ENCODE assay signal across 8 cellular contexts in genomic region chr3:129892857-129893615, GRCh38. TPM values are rescaled to one million over a fixed set of nuclear protein-coding genes. Genes with fewer than 3 reads are reported as not detected.
DNase-seq lines count a peak whose midpoint lies in the region; ATAC-seq, FAIRE-seq and TF ChIP-seq lines count a peak whose summit lies in the region.

No MANE protein-coding gene starts in this region.

- FAIRE-seq in pancreas (lab: Jason Lieb, UNC) = no peak

- H3K9me3 Mint-ChIP-seq in CD14-positive monocyte = peaks cover 0 to 5% (median 0%) of the 10 kb centered on the region in 7 donors

- DNase-seq in CD14-positive monocyte (ENCODE audit: low spot score) = peak; percentile 50
- peak; percentile 38 to 83 for DNase-seq in PC-9
- peak; percentile 63 for DNase-seq in activated gamma-delta T cell treated with anti-CD3 and anti-CD28 coated beads, Interleukin-2, amount 50 U/mL, for 16 hours (ENCODE audit: low read depth)
- peak; percentile 71 for DNase-seq in glomerular visceral epithelial cell (ENCODE audit: extremely low spot score)
- DNase-seq in pancreas = peak in 4 of 6 donors; percentile 66 to 85 (median 80)
- DNase-seq in upper lobe of left lung = peak in 1 of 2 donors; percentile 94

- peaks cover 58% of the 10 kb centered on the region for H3K79me2 ChIP-seq in PC-9 (ENCODE audit: low read depth)

- H3K4me1 ChIP-seq in PC-9 (replicated peaks; ENCODE audit: insufficient read depth) (peaks cover 45% of the 10 kb centered on the region), pancreas (peaks cover 22 to 38% (median 38%) of the 10 kb centered on the region in 3 donors), upper lobe of left lung (peaks cover 34 to 42% (median 39%) of the 10 kb centered on the region in 4 donors)

- H3K4me1 Mint-ChIP-seq in CD14-positive monocyte = peaks cover 40% of the 10 kb centered on the region

- H3K4me3 Mint-ChIP-seq in CD14-positive monocyte = peak overlapping the region; percentile 91 to 93

- WGBS in pancreas, 2 donors = 0 to 1% methylated on average over 27 to 63 of the region's 64 CpGs
- WGBS in upper lobe of left lung, 2 donors = 0 to 1% methylated on average over 21 to 32 of the region's 64 CpGs

- peaks cover 5% of the 10 kb centered on the region for H4K20me1 ChIP-seq in PC-9 (ENCODE audit: insufficient read depth)

- H3K4me2 ChIP-seq in PC-9 = peak overlapping the region; percentile 86

- CTCF ChIA-PET in PC-9 (lab: Charles Lee) = interaction anchor here (0.6 to 1.6 kb wide), 5 partner anchors 10 to 509 kb away, joined by 3 to 5 read pairs (median 3); no protein-coding TSS in a partner anchor

- peaks cover 8 to 9% of the 10 kb centered on the region in 2 donors for H3K36me3 Mint-ChIP-seq in CD14-positive monocyte

- TF ChIP-seq EP300 in upper lobe of left lung (IDR thresholded peaks at IDR 0.05) = no peak

- no peaks in the 10 kb centered on the region; the same call in 1 of the 2 replicates for H3K36me3 ChIP-seq in PC-9 (ENCODE audit: low read depth)
- H3K36me3 ChIP-seq in pancreas = no peaks in the 10 kb centered on the region
- H3K36me3 ChIP-seq in upper lobe of left lung = no peaks in the 10 kb centered on the region

- H3K27me3 ChIP-seq in PC-9 (ENCODE audit: insufficient read depth, low read depth) (no peaks in the 10 kb centered on the region), pancreas (no peaks in the 10 kb centered on the region), upper lobe of left lung (no peaks in the 10 kb centered on the region)

- H3K9me3 ChIP-seq in PC-9 (ENCODE audit: insufficient read depth, low read depth) = no peaks in the 10 kb centered on the region
- H3K9me3 ChIP-seq in pancreas = no peaks in the 10 kb centered on the region
- no peaks in the 10 kb centered on the region for H3K9me3 ChIP-seq in upper lobe of left lung

- TF ChIP-seq POLR2A in upper lobe of left lung (IDR thresholded peaks at IDR 0.05) = peak in 2 of 4 donors; percentile 74 to 75

- peak overlapping the region; percentile 99 for H2AFZ ChIP-seq in PC-9

- POLR2A ChIA-PET in PC-9 (lab: Charles Lee; ENCODE audit: unreplicated experiment) = interaction anchor here (0.5 to 1.0 kb wide), 10 partner anchors 9 to 1105 kb away, joined by 3 to 10 read pairs (median 4); no protein-coding TSS in a partner anchor

- H3K9me2 ChIP-seq in PC-9 (ENCODE audit: insufficient read depth) = no peaks in the 10 kb centered on the region

- intact Hi-C loops in CD14-positive monocyte (cut with micrococcal nuclease) = loop anchor here (5.0 kb wide), 3 partner anchors 36 to 219 kb away; no protein-coding TSS in a partner anchor
- intact Hi-C loops in PC-9 (cut with micrococcal nuclease; ENCODE audit: unreplicated experiment) = loop anchor here (1.0 to 2.0 kb wide), 4 partner anchors 15 to 266 kb away; no protein-coding TSS in a partner anchor
- intact Hi-C loops in pancreas (cut with DNase I) = no loop called here

- H3K27me3 Mint-ChIP-seq in CD14-positive monocyte (ENCODE audit: low read depth in 3 of 3) = no peaks in the 10 kb centered on the region

- no peak for TF ChIP-seq CTCF in CD14-positive monocyte (IDR thresholded peaks at IDR 0.05)
- TF ChIP-seq CTCF in PC-9 (conservative IDR thresholded peaks at IDR 0.05) = no peak
- TF ChIP-seq CTCF in pancreas (IDR thresholded peaks at IDR 0.05) = no peak
- TF ChIP-seq CTCF in upper lobe of left lung (IDR thresholded peaks at IDR 0.05) = peak in 2 of 6 experiments; percentile 9 to 34

- H3K27ac Mint-ChIP-seq in CD14-positive monocyte = peak overlapping the region; percentile 83 to 95 (median 92)

- BruUV-seq in PC-9 (replicated peaks; lab: Mats Ljungman, UMichigan) = no TSS peak

- H3K27ac ChIP-seq in PC-9 = peak overlapping the region; percentile 88
- peak overlapping the region; percentile 83 to 96 (median 92) for H3K27ac ChIP-seq in pancreas
- H3K27ac ChIP-seq in upper lobe of left lung = peak overlapping the region; percentile 95 to 98 (median 96)

- peaks cover 30% of the 10 kb centered on the region for H3F3A ChIP-seq in PC-9 (ENCODE audit: insufficient read depth, low read depth)

- peak; percentile 73 for ATAC-seq in GM18909 (IDR thresholded peaks at IDR 0.05; ENCODE audit: poor library complexity, unreplicated experiment)
- ATAC-seq in HG03108 (IDR thresholded peaks at IDR 0.05; ENCODE audit: unreplicated experiment) = peak; percentile 50
- ATAC-seq in pancreas = peak; percentile 64 to 75 (median 71)
- peak; percentile 83 to 94 for ATAC-seq in upper lobe of left lung (ENCODE audit: low FRiP score in 2 of 2)

- H3K4me3 ChIP-seq in PC-9 = peak overlapping the region; percentile 100
- H3K4me3 ChIP-seq in pancreas = peak overlapping the region; percentile 74 to 89 (median 78)
- H3K4me3 ChIP-seq in upper lobe of left lung = peak overlapping the region; percentile 77 to 93 (median 84)

RNA-seq across cellular contexts. Expression of gene TMCC1, which starts 0.5 kb away (rescaled TPM):
- polyA plus RNA-seq in CD14-positive monocyte (1 to 10 TPM; 5.0 TPM), pancreas (1 to 10 TPM; 5.6 to 5.8 TPM)
- total RNA-seq in PC-9 (2021) (41.4 and 48.1 TPM in 2 replicates), pancreas (10 to 100 TPM; 15.4 to 27.5 (median 19.4) TPM), upper lobe of left lung (10 to 100 TPM; 16.9 to 39.2 (median 27.9) TPM)

Comparison
In these comparisons a context has a peak if more than half of its experiments do, and no peak if none do; other contexts are left out.
1. intact Hi-C loops: an anchor here in CD14-positive monocyte (5.0 kb wide) and PC-9 (1.0 to 2.0 kb wide); none called in pancreas.